1 cellular context compared by ENCODE assay signal in the genomic region with DNA sequence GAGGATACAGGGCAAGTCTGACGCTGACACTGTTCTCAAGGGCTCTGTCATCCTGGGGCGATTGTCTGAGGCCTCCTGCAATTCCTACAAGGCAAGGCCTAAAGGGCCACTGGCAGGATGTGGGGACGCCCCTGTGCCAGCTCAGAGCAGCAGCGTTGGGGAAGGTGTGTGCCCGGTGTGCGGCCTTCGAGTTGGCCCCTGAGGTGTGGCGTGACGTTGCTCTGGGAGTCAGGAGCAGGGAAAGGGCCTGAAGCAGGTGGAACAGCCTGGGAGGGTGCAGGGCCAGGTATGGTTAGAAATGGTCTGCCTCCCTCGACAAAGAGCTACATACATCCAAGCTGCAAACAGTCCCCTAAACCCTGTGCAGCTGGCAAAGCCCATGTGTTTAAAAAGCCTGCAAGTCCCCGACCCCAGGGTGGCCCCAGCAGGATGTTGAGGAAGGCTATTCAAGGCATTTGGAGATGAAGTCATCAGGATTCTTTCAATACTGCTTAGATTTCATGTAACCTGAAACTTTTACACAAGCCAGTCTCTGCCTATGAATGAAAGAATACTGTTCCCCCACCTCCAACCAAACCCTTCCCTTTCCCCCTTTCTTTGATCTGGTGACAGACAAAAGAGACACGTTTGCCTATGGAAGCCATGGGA.
TF ChIP-seq lines count a peak whose summit lies in the region.

No MANE protein-coding gene starts in this region.

TF ChIP-seq in GM23338, 12 proteins besides CTCF, POLR2A, EP300 and RAD21 (continued from another document):
- TF ChIP-seq, protein P1, sequence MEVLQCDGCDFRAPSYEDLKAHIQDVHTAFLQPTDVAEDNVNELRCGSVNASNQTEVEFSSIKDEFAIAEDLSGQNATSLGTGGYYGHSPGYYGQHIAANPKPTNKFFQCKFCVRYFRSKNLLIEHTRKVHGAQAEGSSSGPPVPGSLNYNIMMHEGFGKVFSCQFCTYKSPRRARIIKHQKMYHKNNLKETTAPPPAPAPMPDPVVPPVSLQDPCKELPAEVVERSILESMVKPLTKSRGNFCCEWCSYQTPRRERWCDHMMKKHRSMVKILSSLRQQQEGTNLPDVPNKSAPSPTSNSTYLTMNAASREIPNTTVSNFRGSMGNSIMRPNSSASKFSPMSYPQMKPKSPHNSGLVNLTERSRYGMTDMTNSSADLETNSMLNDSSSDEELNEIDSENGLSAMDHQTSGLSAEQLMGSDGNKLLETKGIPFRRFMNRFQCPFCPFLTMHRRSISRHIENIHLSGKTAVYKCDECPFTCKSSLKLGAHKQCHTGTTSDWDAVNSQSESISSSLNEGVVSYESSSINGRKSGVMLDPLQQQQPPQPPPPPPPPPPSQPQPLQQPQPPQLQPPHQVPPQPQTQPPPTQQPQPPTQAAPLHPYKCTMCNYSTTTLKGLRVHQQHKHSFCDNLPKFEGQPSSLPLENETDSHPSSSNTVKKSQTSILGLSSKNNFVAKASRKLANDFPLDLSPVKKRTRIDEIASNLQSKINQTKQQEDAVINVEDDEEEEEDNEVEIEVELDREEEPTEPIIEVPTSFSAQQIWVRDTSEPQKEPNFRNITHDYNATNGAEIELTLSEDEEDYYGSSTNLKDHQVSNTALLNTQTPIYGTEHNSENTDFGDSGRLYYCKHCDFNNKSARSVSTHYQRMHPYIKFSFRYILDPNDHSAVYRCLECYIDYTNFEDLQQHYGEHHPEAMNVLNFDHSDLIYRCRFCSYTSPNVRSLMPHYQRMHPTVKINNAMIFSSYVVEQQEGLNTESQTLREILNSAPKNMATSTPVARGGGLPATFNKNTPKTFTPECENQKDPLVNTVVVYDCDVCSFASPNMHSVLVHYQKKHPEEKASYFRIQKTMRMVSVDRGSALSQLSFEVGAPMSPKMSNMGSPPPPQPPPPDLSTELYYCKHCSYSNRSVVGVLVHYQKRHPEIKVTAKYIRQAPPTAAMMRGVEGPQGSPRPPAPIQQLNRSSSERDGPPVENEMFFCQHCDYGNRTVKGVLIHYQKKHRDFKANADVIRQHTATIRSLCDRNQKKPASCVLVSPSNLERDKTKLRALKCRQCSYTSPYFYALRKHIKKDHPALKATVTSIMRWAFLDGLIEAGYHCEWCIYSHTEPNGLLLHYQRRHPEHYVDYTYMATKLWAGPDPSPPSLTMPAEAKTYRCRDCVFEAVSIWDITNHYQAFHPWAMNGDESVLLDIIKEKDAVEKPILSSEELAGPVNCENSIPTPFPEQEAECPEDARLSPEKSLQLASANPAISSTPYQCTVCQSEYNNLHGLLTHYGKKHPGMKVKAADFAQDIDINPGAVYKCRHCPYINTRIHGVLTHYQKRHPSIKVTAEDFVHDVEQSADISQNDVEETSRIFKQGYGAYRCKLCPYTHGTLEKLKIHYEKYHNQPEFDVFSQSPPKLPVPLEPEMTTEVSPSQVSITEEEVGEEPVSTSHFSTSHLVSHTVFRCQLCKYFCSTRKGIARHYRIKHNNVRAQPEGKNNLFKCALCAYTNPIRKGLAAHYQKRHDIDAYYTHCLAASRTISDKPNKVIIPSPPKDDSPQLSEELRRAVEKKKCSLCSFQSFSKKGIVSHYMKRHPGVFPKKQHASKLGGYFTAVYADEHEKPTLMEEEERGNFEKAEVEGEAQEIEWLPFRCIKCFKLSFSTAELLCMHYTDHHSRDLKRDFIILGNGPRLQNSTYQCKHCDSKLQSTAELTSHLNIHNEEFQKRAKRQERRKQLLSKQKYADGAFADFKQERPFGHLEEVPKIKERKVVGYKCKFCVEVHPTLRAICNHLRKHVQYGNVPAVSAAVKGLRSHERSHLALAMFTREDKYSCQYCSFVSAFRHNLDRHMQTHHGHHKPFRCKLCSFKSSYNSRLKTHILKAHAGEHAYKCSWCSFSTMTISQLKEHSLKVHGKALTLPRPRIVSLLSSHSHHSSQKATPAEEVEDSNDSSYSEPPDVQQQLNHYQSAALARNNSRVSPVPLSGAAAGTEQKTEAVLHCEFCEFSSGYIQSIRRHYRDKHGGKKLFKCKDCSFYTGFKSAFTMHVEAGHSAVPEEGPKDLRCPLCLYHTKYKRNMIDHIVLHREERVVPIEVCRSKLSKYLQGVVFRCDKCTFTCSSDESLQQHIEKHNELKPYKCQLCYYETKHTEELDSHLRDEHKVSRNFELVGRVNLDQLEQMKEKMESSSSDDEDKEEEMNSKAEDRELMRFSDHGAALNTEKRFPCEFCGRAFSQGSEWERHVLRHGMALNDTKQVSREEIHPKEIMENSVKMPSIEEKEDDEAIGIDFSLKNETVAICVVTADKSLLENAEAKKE (CRISPR knock-in tag; IDR thresholded peaks at IDR 0.05) = no peak
